25 cellular contexts compared by ENCODE assay signal in genomic region chr17:5892897-5893656, GRCh38.
DNase-seq lines count a peak whose midpoint lies in the region; ATAC-seq and TF ChIP-seq lines count a peak whose summit lies in the region.
"Had no signal": no experiment of that assay in that cellular context is flagged by ENCODE, and none has a peak within 500 bp of the region (broad histone marks: within the 10 kb centered on the region; RNA-seq: fewer than 3 reads in every experiment).

No MANE protein-coding gene starts in this region.

- H3K4me2 ChIP-seq in GM23338 = 0 out of 2 replicates have a peak overlapping the region, but pooled peaks have one; percentile 14
- H3K4me2 ChIP-seq: A549 had no signal

- DNase-seq in GM23338 (ENCODE audit: low spot score) (no peak), left kidney (ENCODE audit: low read depth, low spot score) (peak; percentile 77), psoas muscle (no peak), left colon (no peak), NOMO-1 treated with DMSO at 0.1 percent for 48 hours (lab: John Stamatoyannopoulos, UW; ENCODE audit: unreplicated experiment) (no peak), cardiac septum (ENCODE audit: low spot score) (no peak)
- DNase-seq: activated CD4-positive, alpha-beta T cell treated with anti-CD3 and anti-CD28 coated beads, Interleukin-2, amount 50 U/mL, for 4 hours; central memory CD4-positive, alpha-beta T cell; DMS53; GF-D8; GOT3; left ventricle myocardium inferior; MV-4-11; NCI-H187 treated with DMSO at 0.1 percent for 48 hours; NCI-H345; SHP77; stimulated activated CD8-positive, alpha-beta memory T cell treated with anti-CD3 and anti-CD28 coated beads, Interleukin-4, amount 100 ng/mL, for 48 hours; T-helper 9 cell; WERI-Rb-1 had no signal

- H4K20me1 ChIP-seq in GM23338 (replicated peaks; ENCODE audit: insufficient read depth) = no peaks in the 10 kb centered on the region

- no peak overlapping the region for H3K27ac Mint-ChIP-seq in GM23338
- H3K27ac Mint-ChIP-seq in brain = peak overlapping the region in 4 of 5 experiments; percentile 24 to 70 (median 70)
- H3K27ac Mint-ChIP-seq: activated naive CD4-positive, alpha-beta T cell treated with anti-CD3 and anti-CD28 coated beads, Interleukin-2, amount 50 U/mL, for 24 hours; B cell had no signal

- peaks cover 5% of the 10 kb centered on the region; the same call in 1 of the 2 replicates for H3F3A ChIP-seq in GM23338 (replicated peaks; ENCODE audit: low read depth)

- intact Hi-C loops in psoas muscle (cut with DNase I) = no loop called here
- intact Hi-C loops in left colon (cut with DNase I, micrococcal nuclease) = no loop called here
- intact Hi-C loops in cardiac septum (cut with DNase I) = no loop called here

- no peak overlapping the region for H3K4me3 ChIP-seq in GM23338
- no peak overlapping the region for H3K4me3 ChIP-seq in psoas muscle
- H3K4me3 ChIP-seq: A549, left ventricle myocardium inferior, prostate gland had no signal

- H3K9me2 ChIP-seq in GM23338 (ENCODE audit: insufficient read depth) = 0 out of 2 replicates have a peak, but pooled peaks cover 3% of the 10 kb centered on the region

- H3K27me3 ChIP-seq in GM23338 (ENCODE audit: insufficient read depth) (no peaks in the 10 kb centered on the region), psoas muscle (ENCODE audit: insufficient read depth in 3 of 3, low read length in 2 of 3) (no peaks in the 10 kb centered on the region)

- peaks cover 26% of the 10 kb centered on the region for H3K36me3 Mint-ChIP-seq in GM23338 (ENCODE audit: low read depth)
- H3K36me3 Mint-ChIP-seq in brain = peaks cover 5% of the 10 kb centered on the region
- H3K36me3 Mint-ChIP-seq: activated naive CD4-positive, alpha-beta T cell treated with anti-CD3 and anti-CD28 coated beads, Interleukin-2, amount 50 U/mL, for 24 hours had no signal

- H3K27me3 Mint-ChIP-seq in GM23338 (ENCODE audit: insufficient read depth, low read depth, poor library complexity) (peaks cover 6% of the 10 kb centered on the region), brain (peaks cover 9% of the 10 kb centered on the region)

- H3K79me2 ChIP-seq in GM23338 (replicated peaks; ENCODE audit: insufficient read depth) = no peaks in the 10 kb centered on the region

- WGBS in psoas muscle, 3 donors = 19 to 26% (median 25%) methylated on average over 3 of the region's 3 CpGs

- TF ChIP-seq CTCF in GM23338 (conservative IDR thresholded peaks at IDR 0.05; ENCODE audit: low read depth in 2 of 2) = no peak
- no peak for TF ChIP-seq CTCF in brain (conservative IDR thresholded peaks at IDR 0.05)
- TF ChIP-seq CTCF in psoas muscle (IDR thresholded peaks at IDR 0.05) = no peak

- no peaks in the 10 kb centered on the region for H3K9me3 ChIP-seq in psoas muscle
- H3K9me3 ChIP-seq: A549, left ventricle myocardium inferior, prostate gland had no signal

- H2AFZ ChIP-seq in GM23338 = peak overlapping the region; percentile 64; the same call in 1 of the 2 replicates

- H3K4me3 Mint-ChIP-seq in GM23338 (no peak overlapping the region), brain (peak overlapping the region in 1 of 5 experiments; percentile 34)
- H3K4me3 Mint-ChIP-seq: activated naive CD4-positive, alpha-beta T cell treated with anti-CD3 and anti-CD28 coated beads, Interleukin-2, amount 50 U/mL, for 24 hours; B cell had no signal

- H3K4me1 Mint-ChIP-seq in GM23338 (peaks cover 36% of the 10 kb centered on the region), brain (peaks cover 57% of the 10 kb centered on the region)
- H3K4me1 Mint-ChIP-seq: activated naive CD4-positive, alpha-beta T cell treated with anti-CD3 and anti-CD28 coated beads, Interleukin-2, amount 50 U/mL, for 24 hours; B cell had no signal

- H3K9me3 Mint-ChIP-seq in GM23338 (peaks cover 36% of the 10 kb centered on the region), brain (peaks cover 8 to 17% (median 13%) of the 10 kb centered on the region in 5 experiments)

- peaks cover 34% of the 10 kb centered on the region for H3K4me1 ChIP-seq in GM23338 (ENCODE audit: insufficient read depth)
- peaks cover 18% of the 10 kb centered on the region for H3K4me1 ChIP-seq in psoas muscle
- H3K4me1 ChIP-seq: A549, left ventricle myocardium inferior, prostate gland had no signal

- H3K27ac ChIP-seq in GM23338 (ENCODE audit: low read depth) (no peak overlapping the region), psoas muscle (peak overlapping the region; percentile 19)
- H3K27ac ChIP-seq: A549, left ventricle myocardium inferior, prostate gland, WERI-Rb-1 had no signal

- H3K36me3 ChIP-seq in GM23338 (ENCODE audit: insufficient read depth) (peaks cover 10% of the 10 kb centered on the region), psoas muscle (ENCODE audit: insufficient read depth in 1 of 2, low read depth in 1 of 2) (no peaks in the 10 kb centered on the region)
- H3K36me3 ChIP-seq: left ventricle myocardium inferior, prostate gland, WERI-Rb-1 had no signal

- ATAC-seq in GM23338 = peak; percentile 27
- ATAC-seq in psoas muscle = peak; percentile 53 to 98 (median 93)
- no peak for ATAC-seq in GM18907 (IDR thresholded peaks at IDR 0.05; ENCODE audit: unreplicated experiment)
- ATAC-seq in left colon = no peak
- ATAC-seq: A549 had no signal

TF ChIP-seq in GM23338, 12 proteins besides CTCF, POLR2A, EP300 and RAD21 (continues in another document):
- TF ChIP-seq ZNF462 (CRISPR knock-in tag; IDR thresholded peaks at IDR 0.05) = no peak
- no peak for TF ChIP-seq JUNB (IDR thresholded peaks at IDR 0.05; ENCODE audit: unreplicated experiment)
- no peak for TF ChIP-seq EZH2phosphoT487 (IDR thresholded peaks at IDR 0.05; ENCODE audit: unreplicated experiment)

Comparison
In these comparisons a context has a peak if more than half of its experiments do, and no peak if none do; other contexts are left out.
1. ATAC-seq: peak in GM23338 (single experiment) and psoas muscle (4 of 4); none in GM18907 (single experiment) and left colon (single experiment).